24 cellular contexts compared by ENCODE assay signal in genomic region chr12:109818253-109818652, GRCh38.
"Had no signal": no experiment of that assay in that cellular context is flagged by ENCODE, and none has a peak within 500 bp of the region (broad histone marks: within the 10 kb centered on the region; RNA-seq: fewer than 3 reads in every experiment).

No MANE protein-coding gene starts in this region.

- H3K36me3 ChIP-seq: brain microvascular endothelial cell, WERI-Rb-1 had no signal

- FAIRE-seq: astrocyte, frontal cortex had no signal

- DNase-seq: activated B cell treated with CpG ODN at 0.5 μM for 24 hours; activated CD4-positive, alpha-beta T cell treated with anti-CD3 and anti-CD28 coated beads for 48 hours; activated CD4-positive, alpha-beta T cell treated with anti-CD3 and anti-CD28 coated beads, Interleukin-2, amount 50 U/mL, for 1 hour; activated CD4-positive, alpha-beta T cell treated with anti-CD3 and anti-CD28 coated beads, Interleukin-2, amount 50 U/mL, for 48 hours; activated CD8-positive, alpha-beta memory T cell treated with anti-CD3 and anti-CD28 coated beads for 24 hours; activated CD8-positive, alpha-beta T cell treated with anti-CD3 and anti-CD28 coated beads for 36 hours; activated effector memory CD4-positive, alpha-beta T cell treated with Interleukin-2 at 50 U/mL for 16 hours; activated gamma-delta T cell treated with Interleukin-2 at 50 U/mL for 16 hours; activated naive CD4-positive, alpha-beta T cell treated with anti-CD3 and anti-CD28 coated beads, Interleukin-2, amount 50 U/mL, for 16 hours; activated naive CD4-positive, alpha-beta T cell treated with Interleukin-2 at 50 U/mL for 16 hours; activated T-cell treated with anti-CD3 and anti-CD28 coated beads, Interleukin-2, amount 50 U/mL, for 4 hours; anterior cingulate cortex; brain microvascular endothelial cell; dorsolateral prefrontal cortex; effector memory CD4-positive, alpha-beta T cell; endodermal cell; head of caudate nucleus; T1000; WERI-Rb-1 had no signal

- ATAC-seq: activated CD4-positive, CD25-positive, alpha-beta regulatory T cell treated with anti-CD3 and anti-CD28 coated beads, Interleukin-2, amount 50 U/mL, for 24 hours; activated CD8-positive, alpha-beta T cell treated with anti-CD3 and anti-CD28 coated beads for 36 hours; activated T-cell treated with anti-CD3 and anti-CD28 coated beads, Interleukin-2, amount 50 U/mL, for 4 hours; activated T-helper 17 cell treated with anti-CD3 and anti-CD28 coated beads, Interleukin-2, amount 50 U/mL, for 72 hours had no signal

- H3K27me3 ChIP-seq: brain microvascular endothelial cell had no signal

- H3K4me3 ChIP-seq: coronary artery, dorsolateral prefrontal cortex had no signal

- H3K27ac ChIP-seq: brain microvascular endothelial cell, coronary artery had no signal
